13 cellular contexts compared by ENCODE assay signal in the genomic region with DNA sequence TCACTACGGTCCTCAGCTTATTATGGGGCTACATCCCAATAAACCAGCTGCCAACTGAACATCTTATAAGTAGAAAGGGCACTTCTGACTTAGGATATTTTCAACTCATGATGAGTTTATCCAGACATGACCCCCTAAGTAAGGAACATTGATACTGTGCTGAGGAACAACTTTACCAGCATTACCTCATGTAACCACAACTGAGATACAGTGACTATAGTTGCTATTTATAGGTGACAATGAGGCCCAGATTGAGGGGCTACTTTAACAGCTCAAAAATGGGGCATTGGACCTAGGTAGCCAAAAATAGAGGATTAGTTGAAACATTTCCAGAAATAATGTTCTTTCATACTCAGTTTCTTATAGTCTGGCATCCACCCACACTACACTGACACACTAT. TPM values are rescaled to one million over a fixed set of nuclear protein-coding genes. Genes with fewer than 3 reads are reported as not detected.
A peak's percentile ranks its signal among the peaks of the same experiment; 100 is the strongest.
DNase-seq lines count a peak whose midpoint lies in the region; ATAC-seq and TF ChIP-seq lines count a peak whose summit lies in the region.
"Had no signal": no experiment of that assay in that cellular context is flagged by ENCODE, and none has a peak within 500 bp of the region (broad histone marks: within the 10 kb centered on the region; RNA-seq: fewer than 3 reads in every experiment).

No MANE protein-coding gene starts in this region.

- no peak for ATAC-seq in HG02840 (IDR thresholded peaks at IDR 0.05; ENCODE audit: low FRiP score, unreplicated experiment)
- ATAC-seq: lower lobe of right lung had no signal

- H3K27me3 ChIP-seq in left ventricle myocardium inferior (ENCODE audit: low read depth) = no peaks in the 10 kb centered on the region

- H3K9me3 ChIP-seq in HEK293 (ENCODE audit: control insufficient read depth, insufficient read depth, low read depth, low read length) (no peaks in the 10 kb centered on the region), left ventricle myocardium inferior (replicated peaks) (no peaks in the 10 kb centered on the region)
- H3K9me3 ChIP-seq: lower lobe of right lung had no signal

- no peak overlapping the region for H3K27ac ChIP-seq in HEK293 (ENCODE audit: extremely low read depth, low read depth, low read length)
- H3K27ac ChIP-seq in left ventricle myocardium inferior (replicated peaks) = peak overlapping the region; percentile 57
- H3K27ac ChIP-seq: lower lobe of right lung had no signal

- intact Hi-C loops in left ventricle myocardium inferior (cut with micrococcal nuclease) = no loop called here

- peaks cover 15 to 47% of the 10 kb centered on the region in 2 experiments for H3K36me3 ChIP-seq in HEK293 (ENCODE audit: control insufficient read depth in 2 of 2, insufficient read depth in 1 of 2, low read length in 2 of 2)
- peaks cover 34% of the 10 kb centered on the region for H3K36me3 ChIP-seq in left ventricle myocardium inferior

- DNase-seq in GM13976 (ENCODE audit: low spot score) (peak; percentile 29), OCI-M1 (lab: John Stamatoyannopoulos, UW) (peak; percentile 26), left ventricle myocardium inferior (no peak), middle frontal gyrus (ENCODE audit: extremely low spot score, low spot score) (no peak), GF-D8 (lab: John Stamatoyannopoulos, UW) (no peak), NCI-H69 (lab: John Stamatoyannopoulos, UW) (no peak)
- DNase-seq: activated B cell treated with CpG ODN at 0.5 μM for 24 hours; activated T-cell treated with anti-CD3 and anti-CD28 coated beads, Interleukin-2, amount 50 U/mL, for 72 hours; central memory CD4-positive, alpha-beta T cell; GDM1; lower lobe of right lung had no signal

- CTCF ChIA-PET in HEK293 (lab: Yijun Ruan, JAX) = no interaction called here

- H3K4me3 ChIP-seq in HEK293 (ENCODE audit: low read depth, low read length) = no peak overlapping the region
- no peak overlapping the region for H3K4me3 ChIP-seq in left ventricle myocardium inferior
- H3K4me3 ChIP-seq: lower lobe of right lung had no signal

- POLR2A ChIA-PET in HEK293 (lab: Yijun Ruan, JAX) = interaction anchor here (0.7 kb wide), 1 partner anchor 27 kb away, joined by 3 read pairs; a partner anchor contains a TSS

- in situ Hi-C loops in GM13976 (cut with MboI; ENCODE audit: low sequenced_read_pairs, unreplicated experiment) = no loop called here

- H3K4me1 ChIP-seq in HEK293 (ENCODE audit: control insufficient read depth, insufficient read depth, low read length) (no peaks in the 10 kb centered on the region), left ventricle myocardium inferior (peaks cover 25% of the 10 kb centered on the region)

- TF ChIP-seq CTCF in GM13976 (IDR thresholded peaks at IDR 0.05; ENCODE audit: borderline replicate concordance, control extremely low read depth, extremely low read depth, insufficient read depth, missing control alignments) = no peak
- no peak for TF ChIP-seq CTCF in HEK293 (tag by site-specific recombination; IDR thresholded peaks at IDR 0.05)
- TF ChIP-seq CTCF in left ventricle myocardium inferior (IDR thresholded peaks at IDR 0.05; ENCODE audit: borderline replicate concordance) = no peak

TF ChIP-seq in HEK293, 187 proteins besides CTCF, POLR2A, EP300 and RAD21:
- TF ChIP-seq FEZF1 (tag by site-specific recombination; IDR thresholded peaks at IDR 0.05) = peak; percentile 34
- peak; percentile 24; the same call in 1 of the 2 replicates for TF ChIP-seq ZNF629 (tag by site-specific recombination; IDR thresholded peaks at IDR 0.05)
- TF ChIP-seq, protein P1, sequence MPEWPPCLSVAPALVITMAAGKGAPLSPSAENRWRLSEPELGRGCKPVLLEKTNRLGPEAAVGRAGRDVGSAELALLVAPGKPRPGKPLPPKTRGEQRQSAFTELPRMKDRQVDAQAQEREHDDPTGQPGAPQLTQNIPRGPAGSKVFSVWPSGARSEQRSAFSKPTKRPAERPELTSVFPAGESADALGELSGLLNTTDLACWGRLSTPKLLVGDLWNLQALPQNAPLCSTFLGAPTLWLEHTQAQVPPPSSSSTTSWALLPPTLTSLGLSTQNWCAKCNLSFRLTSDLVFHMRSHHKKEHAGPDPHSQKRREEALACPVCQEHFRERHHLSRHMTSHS (tag by site-specific recombination; IDR thresholded peaks at IDR 0.05) = no peak
- no peak for TF ChIP-seq ZNF138 (tag by site-specific recombination; IDR thresholded peaks at IDR 0.05; ENCODE audit: borderline replicate concordance)
- no peak for TF ChIP-seq SP2 (tag by site-specific recombination; IDR thresholded peaks at IDR 0.05)
- TF ChIP-seq, protein P2, sequence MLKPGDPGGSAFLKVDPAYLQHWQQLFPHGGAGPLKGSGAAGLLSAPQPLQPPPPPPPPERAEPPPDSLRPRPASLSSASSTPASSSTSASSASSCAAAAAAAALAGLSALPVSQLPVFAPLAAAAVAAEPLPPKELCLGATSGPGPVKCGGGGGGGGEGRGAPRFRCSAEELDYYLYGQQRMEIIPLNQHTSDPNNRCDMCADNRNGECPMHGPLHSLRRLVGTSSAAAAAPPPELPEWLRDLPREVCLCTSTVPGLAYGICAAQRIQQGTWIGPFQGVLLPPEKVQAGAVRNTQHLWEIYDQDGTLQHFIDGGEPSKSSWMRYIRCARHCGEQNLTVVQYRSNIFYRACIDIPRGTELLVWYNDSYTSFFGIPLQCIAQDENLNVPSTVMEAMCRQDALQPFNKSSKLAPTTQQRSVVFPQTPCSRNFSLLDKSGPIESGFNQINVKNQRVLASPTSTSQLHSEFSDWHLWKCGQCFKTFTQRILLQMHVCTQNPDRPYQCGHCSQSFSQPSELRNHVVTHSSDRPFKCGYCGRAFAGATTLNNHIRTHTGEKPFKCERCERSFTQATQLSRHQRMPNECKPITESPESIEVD (tag by site-specific recombination; IDR thresholded peaks at IDR 0.05) = no peak

RNA-seq across cellular contexts. Expression of a gene that starts 9.6 kb away (rescaled TPM):
- total RNA-seq in left ventricle myocardium inferior = 281 TPM

RNA-seq across cellular contexts. Expression of a gene that starts 26.8 kb away (rescaled TPM):
- total RNA-seq in left ventricle myocardium inferior = 0.60 TPM

RNA-seq across cellular contexts. Expression of a gene that starts 26.9 kb away (rescaled TPM):
- 24.6 TPM for total RNA-seq in left ventricle myocardium inferior

Comparison
In these comparisons a context has a peak if more than half of its experiments do, and no peak if none do; other contexts are left out.
1. DNase-seq: peak in GM13976 (single experiment) and OCI-M1 (single experiment); none in left ventricle myocardium inferior (single experiment), middle frontal gyrus (single experiment), GF-D8 (single experiment) and NCI-H69 (single experiment).